8 cellular contexts compared by ENCODE assay signal in genomic region chr12:30457621-30458289, GRCh38.
DNase-seq lines count a peak whose midpoint lies in the region; TF ChIP-seq lines count a peak whose summit lies in the region.

No MANE protein-coding gene starts in this region.

- H3K4me3 ChIP-seq in astrocyte of the spinal cord (ENCODE audit: low read depth, low read length) (no peak overlapping the region), liver (ENCODE audit: low read depth in 1 of 3, low read length in 3 of 3) (no peak overlapping the region)

- CTCF ChIA-PET in activated CD4-positive, alpha-beta memory T cell treated with anti-CD3 and anti-CD28 coated beads, Interleukin-2, amount 10 ng/mL, durations not matched to agents 7 days and 5 days (lab: Charles Lee) = no interaction called here
- CTCF ChIA-PET in GM10248 (lab: Yijun Ruan, JAX) = interaction anchor here (1.1 kb wide), 1 partner anchor 9 kb away, joined by 4 read pairs; no protein-coding TSS in a partner anchor

- H3K27ac ChIP-seq in liver (ENCODE audit: low read depth in 1 of 2, low read length in 2 of 2) = no peak overlapping the region

- H3K4me3 Mint-ChIP-seq in activated CD4-positive, alpha-beta memory T cell treated with anti-CD3 and anti-CD28 coated beads, Interleukin-2, amount 10 ng/mL, durations not matched to agents 7 days and 5 days = no peak overlapping the region

- H3K27me3 Mint-ChIP-seq in activated CD4-positive, alpha-beta memory T cell treated with anti-CD3 and anti-CD28 coated beads, Interleukin-2, amount 10 ng/mL, durations not matched to agents 7 days and 5 days = no peaks in the 10 kb centered on the region

- no peaks in the 10 kb centered on the region for H3K27me3 ChIP-seq in liver (ENCODE audit: control insufficient read depth in 4 of 4, insufficient read depth in 4 of 4, low read length in 3 of 4)

- H3K9ac ChIP-seq in liver (ENCODE audit: low read depth in 1 of 2, low read length in 2 of 2) = no peak overlapping the region

- no peaks in the 10 kb centered on the region for H3K36me3 Mint-ChIP-seq in activated CD4-positive, alpha-beta memory T cell treated with anti-CD3 and anti-CD28 coated beads, Interleukin-2, amount 10 ng/mL, durations not matched to agents 7 days and 5 days (ENCODE audit: low read depth)

- DNase-seq in AG09319 (ENCODE audit: extremely low read depth, low read depth) = peak; percentile 10
- DNase-seq in KBM-7 = peak; percentile 24
- DNase-seq in astrocyte of the spinal cord (ENCODE audit: low read depth, low spot score) = peak; percentile 72
- no peak for DNase-seq in NOMO-1 treated with DMSO at 0.1 percent for 48 hours (lab: John Stamatoyannopoulos, UW; ENCODE audit: unreplicated experiment)
- no peak for DNase-seq in activated CD4-positive, alpha-beta memory T cell treated with anti-CD3 and anti-CD28 coated beads, Interleukin-2, amount 10 ng/mL, durations not matched to agents 7 days and 5 days
- no peak for DNase-seq in stimulated activated CD4-positive, alpha-beta T cell treated with anti-CD3 and anti-CD28 coated beads, Interleukin-4, amount 100 ng/mL, for 4 hours
- DNase-seq in GM10248 (ENCODE audit: extremely low spot score) = no peak

- no peaks in the 10 kb centered on the region for H3K4me1 ChIP-seq in liver (ENCODE audit: control insufficient read depth in 4 of 4, insufficient read depth in 4 of 4, low read length in 3 of 4)

- TF ChIP-seq CTCF in AG09319 (IDR thresholded peaks at IDR 0.05; ENCODE audit: low read depth, low read length) (peak; percentile 31), astrocyte of the spinal cord (IDR thresholded peaks at IDR 0.05; ENCODE audit: low read depth, low read length) (peak; percentile 44), liver (IDR thresholded peaks at IDR 0.05; ENCODE audit: low read depth, low read length, missing input control) (peak; percentile 49), GM10248 (IDR thresholded peaks at IDR 0.05; ENCODE audit: control extremely low read depth, extremely low read depth, low read depth, missing control alignments) (no peak)

- H3K27ac Mint-ChIP-seq in activated CD4-positive, alpha-beta memory T cell treated with anti-CD3 and anti-CD28 coated beads, Interleukin-2, amount 10 ng/mL, durations not matched to agents 7 days and 5 days = no peak overlapping the region

- in situ Hi-C loops in KBM-7 (cut with MboI; ENCODE audit: low pct_unique_long_range_greater_than_20kb, low sequenced_read_pairs) = no loop called here
- in situ Hi-C loops in astrocyte of the spinal cord (cut with HindIII; ENCODE audit: low sequenced_read_pairs) = no loop called here

- TF ChIP-seq RAD21 in liver (IDR thresholded peaks at IDR 0.05) = peak; percentile 80 to 85

- H3K9me3 ChIP-seq in liver (ENCODE audit: control insufficient read depth in 4 of 4, low read length in 3 of 4) = no peaks in the 10 kb centered on the region

- H3K4me1 Mint-ChIP-seq in activated CD4-positive, alpha-beta memory T cell treated with anti-CD3 and anti-CD28 coated beads, Interleukin-2, amount 10 ng/mL, durations not matched to agents 7 days and 5 days = no peaks in the 10 kb centered on the region

- WGBS in liver = 50% methylated on average over 3 of the region's 3 CpGs

- POLR2A ChIA-PET in activated CD4-positive, alpha-beta memory T cell treated with anti-CD3 and anti-CD28 coated beads, Interleukin-2, amount 10 ng/mL, durations not matched to agents 7 days and 5 days (lab: Charles Lee) = no interaction called here
- POLR2A ChIA-PET in GM10248 (lab: Yijun Ruan, JAX) = no interaction called here

- H3K9me3 Mint-ChIP-seq in activated CD4-positive, alpha-beta memory T cell treated with anti-CD3 and anti-CD28 coated beads, Interleukin-2, amount 10 ng/mL, durations not matched to agents 7 days and 5 days = no peaks in the 10 kb centered on the region

- H3K36me3 ChIP-seq in liver (ENCODE audit: control insufficient read depth in 4 of 4, insufficient read depth in 3 of 4, low read depth in 1 of 4, low read length in 3 of 4) = no peaks in the 10 kb centered on the region

TF ChIP-seq in liver, 16 proteins besides CTCF, POLR2A, EP300 and RAD21:
- no peak for TF ChIP-seq ZBTB33 (IDR thresholded peaks at IDR 0.05)
- TF ChIP-seq NR2F2 (IDR thresholded peaks at IDR 0.05) = no peak
- no peak for TF ChIP-seq REST (IDR thresholded peaks at IDR 0.05)
- no peak for TF ChIP-seq HNF4G (IDR thresholded peaks at IDR 0.05)
- TF ChIP-seq TAF1 (conservative IDR thresholded peaks at IDR 0.05) = no peak
- no peak for TF ChIP-seq FOXA1 (IDR thresholded peaks at IDR 0.05)
- peak; percentile 91 to 92 for TF ChIP-seq JUND (IDR thresholded peaks at IDR 0.05)
- no peak for TF ChIP-seq MAX (IDR thresholded peaks at IDR 0.05)
- no peak for TF ChIP-seq EGR1 (IDR thresholded peaks at IDR 0.05; ENCODE audit: low read depth in 2 of 2)
- no peak for TF ChIP-seq SP1 (IDR thresholded peaks at IDR 0.05)
- TF ChIP-seq GABPA (IDR thresholded peaks at IDR 0.05 in 1 of 2, conservative IDR thresholded peaks at IDR 0.05 in 1 of 2) = no peak
- peak; percentile 78 for TF ChIP-seq ATF3 (IDR thresholded peaks at IDR 0.05)
- no peak for TF ChIP-seq FOXA2 (IDR thresholded peaks at IDR 0.05)
- TF ChIP-seq RXRA (IDR thresholded peaks at IDR 0.05) = peak in 1 of 2 donors; percentile 25
- peak in 1 of 2 donors; percentile 45 for TF ChIP-seq HNF4A (conservative IDR thresholded peaks at IDR 0.05)
- no peak for TF ChIP-seq YY1 (IDR thresholded peaks at IDR 0.05)

Comparison
In these comparisons a context has a peak if more than half of its experiments do, and no peak if none do; other contexts are left out.
1. DNase-seq: peak in AG09319 (single experiment), KBM-7 (single experiment) and astrocyte of the spinal cord (single experiment); none in NOMO-1 treated with DMSO at 0.1 percent for 48 hours (single experiment), activated CD4-positive, alpha-beta memory T cell treated with anti-CD3 and anti-CD28 coated beads, Interleukin-2, amount 10 ng/mL, durations not matched to agents 7 days and 5 days (single experiment), stimulated activated CD4-positive, alpha-beta T cell treated with anti-CD3 and anti-CD28 coated beads, Interleukin-4, amount 100 ng/mL, for 4 hours (0 of 2) and GM10248 (single experiment).